ENCODE assay signal across 2 cellular contexts in the genomic region with DNA sequence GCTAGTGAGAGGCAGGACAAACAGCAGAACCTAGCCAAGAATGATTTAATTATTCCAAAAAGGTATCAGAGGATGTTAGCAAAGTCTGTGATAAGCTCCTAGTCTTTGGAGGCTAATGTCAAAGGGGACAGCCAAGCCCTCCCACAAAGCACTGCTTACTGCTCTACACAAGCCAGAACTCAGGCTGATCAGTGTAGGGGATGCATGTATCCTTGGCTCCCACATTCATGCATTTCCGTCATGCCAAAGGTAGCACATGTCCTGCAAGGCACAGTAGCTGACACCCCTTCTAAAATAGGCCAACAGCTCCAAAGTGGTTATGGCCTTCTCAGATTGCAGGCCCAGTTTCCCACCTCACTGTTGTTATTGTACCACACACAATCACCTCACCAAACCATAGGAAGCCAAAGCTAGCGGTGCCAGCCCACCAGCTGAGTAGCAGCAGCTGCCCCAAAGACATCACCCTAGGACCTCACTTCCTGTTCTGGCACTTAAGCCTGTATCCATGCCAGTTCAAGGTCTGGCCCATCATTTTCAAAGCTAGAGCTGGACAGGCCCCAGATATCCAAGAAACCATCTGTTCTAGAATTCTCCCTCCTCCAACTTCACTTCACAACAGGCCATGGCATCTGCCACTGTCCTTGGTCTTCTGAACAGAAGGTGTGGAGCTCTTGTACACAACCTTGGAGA.
TF ChIP-seq lines count a peak whose summit lies in the region.

No MANE protein-coding gene starts in this region.

TF ChIP-seq in IMR-90, 13 proteins besides CTCF, POLR2A, EP300 and RAD21:
- TF ChIP-seq CHD1 (IDR thresholded peaks at IDR 0.05; ENCODE audit: low read depth, low read length) (no peak), BHLHE40 (IDR thresholded peaks at IDR 0.05; ENCODE audit: low read depth, low read length) (no peak), SMC3 (IDR thresholded peaks at IDR 0.05; ENCODE audit: low read depth, low read length) (no peak), MAZ (IDR thresholded peaks at IDR 0.05; ENCODE audit: borderline replicate concordance, low read depth, low read length) (no peak), NFE2L2 (IDR thresholded peaks at IDR 0.05; ENCODE audit: low read depth, low read length) (no peak), MAFK (IDR thresholded peaks at IDR 0.05; ENCODE audit: low read depth, low read length) (no peak), RFX5 (IDR thresholded peaks at IDR 0.05; ENCODE audit: low read depth, low read length) (no peak), RCOR1 (IDR thresholded peaks at IDR 0.05; ENCODE audit: insufficient replicate concordance, low read length) (no peak), CEBPB (IDR thresholded peaks at IDR 0.05; ENCODE audit: low read depth, low read length) (no peak), MXI1 (IDR thresholded peaks at IDR 0.05; ENCODE audit: borderline replicate concordance, low read depth, low read length) (no peak), FOS (IDR thresholded peaks at IDR 0.05; ENCODE audit: low read depth, low read length) (no peak)
- TF ChIP-seq, protein P1, sequence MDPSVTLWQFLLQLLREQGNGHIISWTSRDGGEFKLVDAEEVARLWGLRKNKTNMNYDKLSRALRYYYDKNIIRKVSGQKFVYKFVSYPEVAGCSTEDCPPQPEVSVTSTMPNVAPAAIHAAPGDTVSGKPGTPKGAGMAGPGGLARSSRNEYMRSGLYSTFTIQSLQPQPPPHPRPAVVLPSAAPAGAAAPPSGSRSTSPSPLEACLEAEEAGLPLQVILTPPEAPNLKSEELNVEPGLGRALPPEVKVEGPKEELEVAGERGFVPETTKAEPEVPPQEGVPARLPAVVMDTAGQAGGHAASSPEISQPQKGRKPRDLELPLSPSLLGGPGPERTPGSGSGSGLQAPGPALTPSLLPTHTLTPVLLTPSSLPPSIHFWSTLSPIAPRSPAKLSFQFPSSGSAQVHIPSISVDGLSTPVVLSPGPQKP (IDR thresholded peaks at IDR 0.05; ENCODE audit: borderline replicate concordance, low read depth, low read length), result no peak
- TF ChIP-seq, protein P2, sequence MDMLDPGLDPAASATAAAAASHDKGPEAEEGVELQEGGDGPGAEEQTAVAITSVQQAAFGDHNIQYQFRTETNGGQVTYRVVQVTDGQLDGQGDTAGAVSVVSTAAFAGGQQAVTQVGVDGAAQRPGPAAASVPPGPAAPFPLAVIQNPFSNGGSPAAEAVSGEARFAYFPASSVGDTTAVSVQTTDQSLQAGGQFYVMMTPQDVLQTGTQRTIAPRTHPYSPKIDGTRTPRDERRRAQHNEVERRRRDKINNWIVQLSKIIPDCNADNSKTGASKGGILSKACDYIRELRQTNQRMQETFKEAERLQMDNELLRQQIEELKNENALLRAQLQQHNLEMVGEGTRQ (IDR thresholded peaks at IDR 0.05; ENCODE audit: low read depth, low read length), result no peak

TF ChIP-seq in HepG2, 621 proteins besides CTCF, POLR2A, EP300 and RAD21:
- TF ChIP-seq ZNF335 (CRISPR knock-in tag; IDR thresholded peaks at IDR 0.05), result no peak
- TF ChIP-seq, protein P3, sequence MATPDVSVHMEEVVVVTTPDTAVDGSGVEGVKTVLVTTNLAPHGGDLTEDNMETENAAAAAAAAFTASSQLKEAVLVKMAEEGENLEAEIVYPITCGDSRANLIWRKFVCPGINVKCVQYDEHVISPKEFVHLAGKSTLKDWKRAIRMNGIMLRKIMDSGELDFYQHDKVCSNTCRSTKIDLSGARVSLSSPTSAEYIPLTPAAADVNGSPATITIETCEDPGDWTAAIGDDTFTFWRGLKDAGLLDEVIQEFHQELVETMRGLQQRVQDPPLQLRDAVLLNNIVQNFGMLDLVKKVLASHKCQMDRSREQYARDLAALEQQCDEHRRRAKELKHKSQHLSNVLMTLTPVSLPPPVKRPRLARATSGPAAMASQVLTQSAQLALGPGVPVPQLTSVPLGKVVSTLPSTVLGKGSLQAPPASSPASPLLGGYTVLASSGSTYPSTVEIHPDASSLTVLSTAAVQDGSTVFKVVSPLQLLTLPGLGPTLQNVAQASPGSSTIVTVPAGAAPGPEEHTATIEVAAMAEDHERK (CRISPR knock-in tag; IDR thresholded peaks at IDR 0.05; ENCODE audit: low read depth), result no peak
- TF ChIP-seq ZSCAN9 (CRISPR knock-in tag; IDR thresholded peaks at IDR 0.05; ENCODE audit: borderline replicate concordance), result no peak
- no peak for TF ChIP-seq ZNF557 (CRISPR knock-in tag; IDR thresholded peaks at IDR 0.05)
- no peak for TF ChIP-seq NR2F1 (CRISPR knock-in tag; IDR thresholded peaks at IDR 0.05)
- TF ChIP-seq ETV5 (CRISPR knock-in tag; IDR thresholded peaks at IDR 0.05; ENCODE audit: borderline replicate concordance), result no peak
- no peak for TF ChIP-seq ZNF230 (CRISPR knock-in tag; IDR thresholded peaks at IDR 0.05)
- TF ChIP-seq, protein P4, sequence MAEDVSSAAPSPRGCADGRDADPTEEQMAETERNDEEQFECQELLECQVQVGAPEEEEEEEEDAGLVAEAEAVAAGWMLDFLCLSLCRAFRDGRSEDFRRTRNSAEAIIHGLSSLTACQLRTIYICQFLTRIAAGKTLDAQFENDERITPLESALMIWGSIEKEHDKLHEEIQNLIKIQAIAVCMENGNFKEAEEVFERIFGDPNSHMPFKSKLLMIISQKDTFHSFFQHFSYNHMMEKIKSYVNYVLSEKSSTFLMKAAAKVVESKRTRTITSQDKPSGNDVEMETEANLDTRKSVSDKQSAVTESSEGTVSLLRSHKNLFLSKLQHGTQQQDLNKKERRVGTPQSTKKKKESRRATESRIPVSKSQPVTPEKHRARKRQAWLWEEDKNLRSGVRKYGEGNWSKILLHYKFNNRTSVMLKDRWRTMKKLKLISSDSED (CRISPR knock-in tag; IDR thresholded peaks at IDR 0.05), result no peak
